In genomic region chr11:57647960-57648776, GRCh38 we compare ENCODE assay signal across 1 cellular context.
TF ChIP-seq lines count a peak whose summit lies in the region.

No MANE protein-coding gene starts in this region.

TF ChIP-seq in K562, 482 proteins besides CTCF, POLR2A, EP300 and RAD21 (continued from another document and continues in another):
- TF ChIP-seq ETV6 (IDR thresholded peaks at IDR 0.05; ENCODE audit: borderline replicate concordance in 1 of 2, low read depth in 2 of 2, low read length in 1 of 2) (peak in 1 of 2 experiments; percentile 44; a peak in 1 of 4 replicates), ETV6 (CRISPR knock-in tag; IDR thresholded peaks at IDR 0.05; ENCODE audit: borderline replicate concordance) (no peak), ZNF175 (CRISPR knock-in tag; IDR thresholded peaks at IDR 0.05; ENCODE audit: low read depth) (peak; percentile 74; the same call in 1 of the 2 replicates), SIN3B (IDR thresholded peaks at IDR 0.05; ENCODE audit: low read depth) (no peak), ZNF217 (CRISPR knock-in tag; IDR thresholded peaks at IDR 0.05) (no peak), ZNF354B (CRISPR knock-in tag; IDR thresholded peaks at IDR 0.05) (no peak), SP2 (IDR thresholded peaks at IDR 0.05; ENCODE audit: extremely low read depth, low read depth, low read length, poor library complexity, severe bottlenecking) (no peak), PATZ1 (CRISPR knock-in tag; IDR thresholded peaks at IDR 0.05; ENCODE audit: borderline replicate concordance) (no peak), SAFB (IDR thresholded peaks at IDR 0.05; ENCODE audit: borderline replicate concordance, low read depth, low read length) (no peak), CBFA2T3 (IDR thresholded peaks at IDR 0.05) (peak; percentile 99), RFX7 (CRISPR knock-in tag; IDR thresholded peaks at IDR 0.05) (no peak), BDP1 (IDR thresholded peaks at IDR 0.05; ENCODE audit: insufficient read depth, insufficient read length) (no peak), AFF4 (CRISPR knock-in tag; IDR thresholded peaks at IDR 0.05) (no peak), ZNF583 (CRISPR knock-in tag; IDR thresholded peaks at IDR 0.05) (no peak), SMAD1 (IDR thresholded peaks at IDR 0.05; ENCODE audit: low read depth, low read length, partially characterized antibody) (peak; percentile 68), E2F8 (IDR thresholded peaks at IDR 0.05; ENCODE audit: low read depth, partially characterized antibody) (no peak), IRF9 (tag; IDR thresholded peaks at IDR 0.05) (no peak), GTF2A2 (tag; IDR thresholded peaks at IDR 0.05) (no peak), BCOR (IDR thresholded peaks at IDR 0.05) (peak; percentile 94), SMARCC2 (IDR thresholded peaks at IDR 0.05; ENCODE audit: low read depth) (peak; percentile 92), SAFB2 (IDR thresholded peaks at IDR 0.05; ENCODE audit: borderline replicate concordance, low read depth, low read length, severe bottlenecking) (no peak), SRSF1 (IDR thresholded peaks at IDR 0.05; ENCODE audit: low read depth, low read length) (no peak), ARHGAP35 (IDR thresholded peaks at IDR 0.05; ENCODE audit: partially characterized antibody) (no peak), ZBTB8A (IDR thresholded peaks at IDR 0.05; ENCODE audit: partially characterized antibody) (no peak), U2AF1 (optimal IDR thresholded peaks at IDR 0.05; ENCODE audit: low read depth, low read length) (no peak), NKRF (IDR thresholded peaks at IDR 0.05; ENCODE audit: borderline replicate concordance) (no peak), NR3C1 (CRISPR knock-in tag; IDR thresholded peaks at IDR 0.05) (no peak), FOXJ2 (tag; IDR thresholded peaks at IDR 0.05) (no peak), ZNF639 (CRISPR knock-in tag; conservative IDR thresholded peaks at IDR 0.05 in 1 of 2, IDR thresholded peaks at IDR 0.05 in 1 of 2) (peak in 1 of 2 experiments; percentile 58; a peak in 1 of 4 replicates), ZNF830 (CRISPR knock-in tag; IDR thresholded peaks at IDR 0.05) (no peak), GATAD2B (IDR thresholded peaks at IDR 0.05; ENCODE audit: borderline replicate concordance) (no peak), NR2F6 (CRISPR knock-in tag; IDR thresholded peaks at IDR 0.05) (no peak), MEIS2 (IDR thresholded peaks at IDR 0.05; ENCODE audit: partially characterized antibody) (peak; percentile 19), CREB3 (tag; conservative IDR thresholded peaks at IDR 0.05; ENCODE audit: low read depth) (0 out of 2 replicates have a peak, but pooled peaks have one; percentile 54), ZBED1 (IDR thresholded peaks at IDR 0.05) (peak; percentile 96), ZNF707 (CRISPR knock-in tag; conservative IDR thresholded peaks at IDR 0.05) (no peak), FOXK1 (CRISPR knock-in tag; IDR thresholded peaks at IDR 0.05; ENCODE audit: borderline replicate concordance) (no peak), GABPB2 (CRISPR knock-in tag; conservative IDR thresholded peaks at IDR 0.05) (no peak), ELF1 (tag; IDR thresholded peaks at IDR 0.05) (no peak), ZNF395 (CRISPR knock-in tag; IDR thresholded peaks at IDR 0.05) (peak; percentile 95), CAMTA2 (CRISPR knock-in tag; conservative IDR thresholded peaks at IDR 0.05) (no peak), KDM2B (CRISPR knock-in tag; IDR thresholded peaks at IDR 0.05) (no peak), E4F1 (CRISPR knock-in tag; IDR thresholded peaks at IDR 0.05; ENCODE audit: borderline replicate concordance) (no peak), ZBTB43 (CRISPR knock-in tag; IDR thresholded peaks at IDR 0.05) (no peak), PYGO2 (tag; IDR thresholded peaks at IDR 0.05) (no peak), ZC3H8 (IDR thresholded peaks at IDR 0.05) (no peak), ESRRB (CRISPR knock-in tag; IDR thresholded peaks at IDR 0.05; ENCODE audit: borderline replicate concordance) (no peak), NR2C1 (IDR thresholded peaks at IDR 0.05) (no peak), NR2C1 (tag; IDR thresholded peaks at IDR 0.05) (no peak)
